11 cellular contexts compared by ENCODE assay signal in genomic region chr7:81484266-81484665, GRCh38.
A peak's percentile ranks its signal among the peaks of the same experiment; 100 is the strongest.
DNase-seq lines count a peak whose midpoint lies in the region; ATAC-seq and TF ChIP-seq lines count a peak whose summit lies in the region.
"Had no signal": no experiment of that assay in that cellular context is flagged by ENCODE, and none has a peak within 500 bp of the region (broad histone marks: within the 10 kb centered on the region; RNA-seq: fewer than 3 reads in every experiment).

No MANE protein-coding gene starts in this region.

- H2AFZ ChIP-seq in GM23338: 0 out of 2 replicates have a peak overlapping the region, but pooled peaks have one; percentile 78

- no peak overlapping the region for H3K4me3 Mint-ChIP-seq in GM23338
- H3K4me3 Mint-ChIP-seq in activated T-cell treated with anti-CD3 and anti-CD28 coated beads, Interleukin-2, amount 50 U/mL, for 72 hours: no peak overlapping the region
- H3K4me3 Mint-ChIP-seq: IgD-negative memory B cell had no signal

- DNase-seq in GM23338 (ENCODE audit: low spot score) (peak; percentile 71), SJSA1 (ENCODE audit: low read depth in 1 of 2, low spot score in 2 of 2) (peak; percentile 22 to 44), cardiac muscle cell (ENCODE audit: low read depth in 1 of 2, low spot score in 1 of 2) (peak; percentile 82 to 92), pulmonary artery endothelial cell (ENCODE audit: low read depth, low spot score) (peak; percentile 35)
- DNase-seq in activated effector memory CD4-positive, alpha-beta T cell treated with Interleukin-2 at 50 U/mL for 16 hours: no peak
- DNase-seq in stimulated activated CD8-positive, alpha-beta memory T cell treated with anti-CD3 and anti-CD28 coated beads, Interleukin-4, amount 100 ng/mL, for 48 hours: no peak
- no peak for DNase-seq in activated T-cell treated with anti-CD3 and anti-CD28 coated beads, Interleukin-2, amount 50 U/mL, for 72 hours
- DNase-seq: activated CD4-positive, alpha-beta T cell treated with anti-CD3 and anti-CD28 coated beads for 1 hour; spleen had no signal

- peak; percentile 96 for ATAC-seq in GM23338
- ATAC-seq in HG03139 (IDR thresholded peaks at IDR 0.05; ENCODE audit: unreplicated experiment): no peak
- no peak for ATAC-seq in activated T-cell treated with anti-CD3 and anti-CD28 coated beads, Interleukin-2, amount 50 U/mL, for 72 hours (replicated peaks in 1 of 2)

- no peaks in the 10 kb centered on the region for H3K9me2 ChIP-seq in GM23338 (ENCODE audit: insufficient read depth)

- H3K4me1 ChIP-seq in GM23338 (ENCODE audit: insufficient read depth) (no peaks in the 10 kb centered on the region), SJSA1 (replicated peaks) (no peaks in the 10 kb centered on the region), cardiac muscle cell (ENCODE audit: low read depth) (no peaks in the 10 kb centered on the region)
- H3K4me1 ChIP-seq: spleen had no signal

- H3K27me3 ChIP-seq in GM23338 (ENCODE audit: insufficient read depth) (no peaks in the 10 kb centered on the region), SJSA1 (replicated peaks) (no peaks in the 10 kb centered on the region), cardiac muscle cell (no peaks in the 10 kb centered on the region)
- H3K27me3 ChIP-seq: spleen had no signal

- H3K27ac ChIP-seq in GM23338 (ENCODE audit: low read depth) (no peak overlapping the region), SJSA1 (no peak overlapping the region), cardiac muscle cell (no peak overlapping the region)
- H3K27ac ChIP-seq: spleen had no signal

- no peak for TF ChIP-seq CTCF in GM23338 (conservative IDR thresholded peaks at IDR 0.05; ENCODE audit: low read depth in 2 of 2)
- TF ChIP-seq CTCF in cardiac muscle cell (IDR thresholded peaks at IDR 0.05; ENCODE audit: low read depth, low read length): no peak

- H3K9me3 Mint-ChIP-seq in GM23338: peaks cover under 1% of the 10 kb centered on the region; the same call in 1 of the 3 replicates
- H3K9me3 Mint-ChIP-seq in activated T-cell treated with anti-CD3 and anti-CD28 coated beads, Interleukin-2, amount 50 U/mL, for 72 hours: no peaks in the 10 kb centered on the region
- H3K9me3 Mint-ChIP-seq: IgD-negative memory B cell had no signal

- H3K79me2 ChIP-seq in GM23338 (replicated peaks; ENCODE audit: insufficient read depth): no peaks in the 10 kb centered on the region

- H3K4me2 ChIP-seq in GM23338: no peak overlapping the region

- H3K4me1 Mint-ChIP-seq in GM23338: peaks cover 2% of the 10 kb centered on the region; the same call in 1 of the 3 replicates
- H3K4me1 Mint-ChIP-seq in activated T-cell treated with anti-CD3 and anti-CD28 coated beads, Interleukin-2, amount 50 U/mL, for 72 hours (ENCODE audit: low read depth): no peaks in the 10 kb centered on the region
- H3K4me1 Mint-ChIP-seq: IgD-negative memory B cell had no signal

- H3F3A ChIP-seq in GM23338 (replicated peaks; ENCODE audit: low read depth): no peaks in the 10 kb centered on the region

- H3K27me3 Mint-ChIP-seq in GM23338 (ENCODE audit: insufficient read depth, low read depth, poor library complexity): peaks cover 3% of the 10 kb centered on the region
- no peaks in the 10 kb centered on the region for H3K27me3 Mint-ChIP-seq in activated T-cell treated with anti-CD3 and anti-CD28 coated beads, Interleukin-2, amount 50 U/mL, for 72 hours (ENCODE audit: low read depth)
- H3K27me3 Mint-ChIP-seq: IgD-negative memory B cell had no signal

- H3K27ac Mint-ChIP-seq in GM23338: no peak overlapping the region
- no peak overlapping the region for H3K27ac Mint-ChIP-seq in activated T-cell treated with anti-CD3 and anti-CD28 coated beads, Interleukin-2, amount 50 U/mL, for 72 hours
- H3K27ac Mint-ChIP-seq: IgD-negative memory B cell had no signal

- H3K36me3 ChIP-seq in GM23338 (ENCODE audit: insufficient read depth) (no peaks in the 10 kb centered on the region), SJSA1 (no peaks in the 10 kb centered on the region), cardiac muscle cell (no peaks in the 10 kb centered on the region)
- H3K36me3 ChIP-seq: spleen had no signal

- no peaks in the 10 kb centered on the region for H4K20me1 ChIP-seq in GM23338 (replicated peaks; ENCODE audit: insufficient read depth)

- no peaks in the 10 kb centered on the region for H3K9me3 ChIP-seq in SJSA1 (replicated peaks)
- H3K9me3 ChIP-seq in cardiac muscle cell (ENCODE audit: low read depth): no peaks in the 10 kb centered on the region
- H3K9me3 ChIP-seq: spleen had no signal

- no peak overlapping the region for H3K4me3 ChIP-seq in GM23338
- no peak overlapping the region for H3K4me3 ChIP-seq in SJSA1
- H3K4me3 ChIP-seq in cardiac muscle cell: no peak overlapping the region
- H3K4me3 ChIP-seq: spleen had no signal

- peaks cover under 1% of the 10 kb centered on the region; the same call in 2 of the 3 replicates for H3K36me3 Mint-ChIP-seq in GM23338 (ENCODE audit: low read depth)
- H3K36me3 Mint-ChIP-seq in activated T-cell treated with anti-CD3 and anti-CD28 coated beads, Interleukin-2, amount 50 U/mL, for 72 hours (ENCODE audit: insufficient read depth in 2 of 2): no peaks in the 10 kb centered on the region
- H3K36me3 Mint-ChIP-seq: IgD-negative memory B cell had no signal

TF ChIP-seq in GM23338, 12 proteins besides CTCF, POLR2A, EP300 and RAD21:
- TF ChIP-seq ZNF462 (CRISPR knock-in tag; IDR thresholded peaks at IDR 0.05): peak; percentile 79
- no peak for TF ChIP-seq CREB1 (CRISPR knock-in tag; IDR thresholded peaks at IDR 0.05; ENCODE audit: low read depth)

Comparison
In these comparisons a context has a peak if more than half of its experiments do, and no peak if none do; other contexts are left out.
1. DNase-seq: peak in GM23338 (single experiment), SJSA1 (2 of 2), cardiac muscle cell (2 of 2) and pulmonary artery endothelial cell (single experiment); none in activated effector memory CD4-positive, alpha-beta T cell treated with Interleukin-2 at 50 U/mL for 16 hours (single experiment), stimulated activated CD8-positive, alpha-beta memory T cell treated with anti-CD3 and anti-CD28 coated beads, Interleukin-4, amount 100 ng/mL, for 48 hours (single experiment) and activated T-cell treated with anti-CD3 and anti-CD28 coated beads, Interleukin-2, amount 50 U/mL, for 72 hours (0 of 2).